In the genomic region with DNA sequence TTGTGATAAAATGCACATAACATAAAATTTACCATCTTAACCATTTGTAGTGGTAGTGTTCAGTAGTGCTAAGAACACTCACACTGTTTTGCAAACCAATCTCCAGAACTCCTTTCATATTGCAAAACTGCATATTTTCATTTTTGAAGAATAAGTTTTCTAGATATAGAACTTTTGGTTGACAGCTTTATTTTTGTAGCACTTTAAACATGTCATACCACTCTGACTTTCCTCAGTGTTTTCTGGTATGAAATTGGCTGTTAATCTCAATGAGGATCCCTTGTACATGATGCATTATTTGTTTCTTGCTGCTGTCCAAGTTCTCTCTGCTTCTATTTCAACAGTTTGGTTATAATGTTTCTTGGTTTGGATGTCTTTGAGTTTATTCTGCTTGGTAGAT, we compare ENCODE assay signal across 24 cellular contexts.
"Had no signal": no experiment of that assay in that cellular context is flagged by ENCODE, and none has a peak within 500 bp of the region (broad histone marks: within the 10 kb centered on the region; RNA-seq: fewer than 3 reads in every experiment).

No MANE protein-coding gene starts in this region.

- H3K4me1 ChIP-seq: colonic mucosa, esophagus muscularis mucosa, esophagus squamous epithelium, foreskin keratinocyte, gastrocnemius medialis, gastroesophageal sphincter, heart left ventricle, heart right ventricle had no signal

- H3K4me3 ChIP-seq: colonic mucosa, coronary artery, dorsolateral prefrontal cortex, esophagus muscularis mucosa, esophagus squamous epithelium, gastrocnemius medialis, gastroesophageal sphincter, heart left ventricle, heart right ventricle, hepatocyte had no signal

- H3K27ac Mint-ChIP-seq: dendritic cell treated with granulocyte-macrophage colony-stimulating factor and Interleukin-4, amounts not matched to agents 40 ng/mL and 50 ng/mL, for 4 days; effector memory CD8-positive, alpha-beta T cell; endodermal cell had no signal

- H3K36me3 ChIP-seq: colonic mucosa, esophagus muscularis mucosa, esophagus squamous epithelium, gastrocnemius medialis, gastroesophageal sphincter, heart left ventricle, heart right ventricle had no signal

- H3K9me3 Mint-ChIP-seq: dendritic cell treated with granulocyte-macrophage colony-stimulating factor and Interleukin-4, amounts not matched to agents 40 ng/mL and 50 ng/mL, for 4 days; effector memory CD8-positive, alpha-beta T cell had no signal

- H3K27ac ChIP-seq: colonic mucosa, coronary artery, dorsolateral prefrontal cortex, epithelial cell of prostate, esophagus muscularis mucosa, esophagus squamous epithelium, foreskin keratinocyte, gastrocnemius medialis, gastroesophageal sphincter, heart left ventricle, heart right ventricle, hepatocyte had no signal

- ATAC-seq: effector memory CD8-positive, alpha-beta T cell; foreskin keratinocyte; gastrocnemius medialis; gastroesophageal sphincter; heart left ventricle; heart right ventricle had no signal

- H3K9me3 ChIP-seq: colonic mucosa, esophagus squamous epithelium, gastrocnemius medialis had no signal

- H3K4me1 Mint-ChIP-seq: endodermal cell had no signal

- DNase-seq: colonic mucosa; cortex of kidney; dermis blood vessel endothelial cell; dorsolateral prefrontal cortex; effector CD4-positive, alpha-beta T cell; effector CD8-positive, alpha-beta T cell; effector memory CD4-positive, alpha-beta T cell; effector memory CD8-positive, alpha-beta T cell; endodermal cell; erythroblast; esophagus squamous epithelium; foreskin keratinocyte; foreskin melanocyte; gastrocnemius medialis; glutamatergic neuron; head of caudate nucleus; heart left ventricle; heart right ventricle had no signal

- H3K4me3 Mint-ChIP-seq: dendritic cell treated with granulocyte-macrophage colony-stimulating factor and Interleukin-4, amounts not matched to agents 40 ng/mL and 50 ng/mL, for 4 days; effector memory CD8-positive, alpha-beta T cell; endodermal cell had no signal
